ENCODE assay signal across 15 cellular contexts in the genomic region with DNA sequence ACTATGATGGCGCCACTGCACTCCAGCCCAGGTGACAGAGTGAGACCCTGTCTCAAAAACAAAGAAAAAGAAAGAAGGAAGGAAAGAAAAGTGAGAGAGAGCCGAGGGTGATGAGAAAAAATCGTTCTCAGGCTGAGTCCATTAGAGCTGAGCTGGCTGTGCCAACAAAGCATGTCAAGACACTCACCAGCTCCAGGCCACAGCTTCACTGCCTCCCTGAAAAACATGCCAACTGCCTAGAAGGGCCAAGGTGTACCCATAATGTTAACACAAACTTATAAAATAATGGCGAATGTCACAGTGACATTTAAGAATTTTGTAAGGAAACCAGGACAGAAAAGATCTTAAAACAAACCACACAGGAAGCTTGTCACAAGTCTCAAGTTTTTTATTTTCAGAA. TPM values are rescaled to one million over a fixed set of nuclear protein-coding genes. Genes with fewer than 3 reads are reported as not detected.
DNase-seq lines count a peak whose midpoint lies in the region; ATAC-seq and TF ChIP-seq lines count a peak whose summit lies in the region.
"Had no signal": no experiment of that assay in that cellular context is flagged by ENCODE, and none has a peak within 500 bp of the region (broad histone marks: within the 10 kb centered on the region; RNA-seq: fewer than 3 reads in every experiment).

No MANE protein-coding gene starts in this region.

- peak overlapping the region; percentile 66 for H3K4me2 ChIP-seq in neural progenitor cell

- H3K36me3 Mint-ChIP-seq in activated CD4-positive, alpha-beta T cell treated with anti-CD3 and anti-CD28 coated beads, Interleukin-2, amount 10 ng/mL, durations not matched to agents 24 days and 14 days (ENCODE audit: low read depth) = peaks cover 23% of the 10 kb centered on the region
- H3K36me3 Mint-ChIP-seq in activated naive CD8-positive, alpha-beta T cell treated with anti-CD3 and anti-CD28 coated beads for 36 hours = no peaks in the 10 kb centered on the region
- peaks cover 5% of the 10 kb centered on the region for H3K36me3 Mint-ChIP-seq in neural progenitor cell

- no peak for ATAC-seq in HG03432 (IDR thresholded peaks at IDR 0.05; ENCODE audit: unreplicated experiment)
- ATAC-seq: K562, PC-3 had no signal

- H3K27ac ChIP-seq in HL-60 (replicated peaks) (peak overlapping the region; percentile 52), neural progenitor cell (no peak overlapping the region), RWPE1 (no peak overlapping the region)
- H3K27ac ChIP-seq: coronary artery had no signal

- peaks cover 61% of the 10 kb centered on the region for H3K4me1 Mint-ChIP-seq in activated CD4-positive, alpha-beta T cell treated with anti-CD3 and anti-CD28 coated beads, Interleukin-2, amount 10 ng/mL, durations not matched to agents 24 days and 14 days
- H3K4me1 Mint-ChIP-seq in activated naive CD8-positive, alpha-beta T cell treated with anti-CD3 and anti-CD28 coated beads for 36 hours = peaks cover 59% of the 10 kb centered on the region
- H3K4me1 Mint-ChIP-seq in neural progenitor cell = peaks cover 28% of the 10 kb centered on the region

- H3F3A ChIP-seq in neural progenitor cell (ENCODE audit: low read depth) = peaks cover 32% of the 10 kb centered on the region

- H3K4me3 Mint-ChIP-seq in activated CD4-positive, alpha-beta T cell treated with anti-CD3 and anti-CD28 coated beads, Interleukin-2, amount 10 ng/mL, durations not matched to agents 24 days and 14 days = peak overlapping the region; percentile 65
- H3K4me3 Mint-ChIP-seq in activated naive CD8-positive, alpha-beta T cell treated with anti-CD3 and anti-CD28 coated beads for 36 hours = peak overlapping the region; percentile 57
- H3K4me3 Mint-ChIP-seq in neural progenitor cell = no peak overlapping the region

- H3K27ac Mint-ChIP-seq in activated CD4-positive, alpha-beta T cell treated with anti-CD3 and anti-CD28 coated beads, Interleukin-2, amount 10 ng/mL, durations not matched to agents 24 days and 14 days = peak overlapping the region; percentile 61
- peak overlapping the region; percentile 85 for H3K27ac Mint-ChIP-seq in activated naive CD8-positive, alpha-beta T cell treated with anti-CD3 and anti-CD28 coated beads for 36 hours
- no peak overlapping the region for H3K27ac Mint-ChIP-seq in neural progenitor cell

- DNase-seq in activated CD4-positive, alpha-beta T cell treated with anti-CD3 and anti-CD28 coated beads, Interleukin-2, amount 10 ng/mL, durations not matched to agents 24 days and 14 days = no peak
- DNase-seq in activated CD4-positive, alpha-beta T cell treated with anti-CD3 and anti-CD28 coated beads for 48 hours = no peak
- DNase-seq in HL-60 (ENCODE audit: low read depth in 1 of 2, low spot score in 1 of 2) (no peak), neural progenitor cell (ENCODE audit: low spot score) (no peak), RWPE1 (ENCODE audit: low spot score) (no peak)
- DNase-seq in activated naive CD8-positive, alpha-beta T cell treated with anti-CD3 and anti-CD28 coated beads for 36 hours = no peak
- DNase-seq in activated CD4-positive, CD25-positive, alpha-beta regulatory T cell (lab: John Stamatoyannopoulos, UW) = no peak
- DNase-seq: COR-L47, NCI-H1092 treated with DMSO at 0.1 percent for 48 hours, NCI-H2171, PC-3 had no signal

- no peak overlapping the region for H3K9ac ChIP-seq in neural progenitor cell

- H3K9me3 ChIP-seq in neural progenitor cell (ENCODE audit: low read depth) = no peaks in the 10 kb centered on the region

- no peaks in the 10 kb centered on the region for H3K36me3 ChIP-seq in neural progenitor cell

- POLR2A ChIA-PET in RWPE1 (lab: Yijun Ruan, JAX; ENCODE audit: low non-redundant PET) = no interaction called here

- TF ChIP-seq CTCF in HL-60 (IDR thresholded peaks at IDR 0.05; ENCODE audit: insufficient read depth, low read length) = no peak
- TF ChIP-seq CTCF in neural progenitor cell (IDR thresholded peaks at IDR 0.05) = no peak
- TF ChIP-seq CTCF in RWPE1 (conservative IDR thresholded peaks at IDR 0.05; ENCODE audit: low read depth) = no peak

- CTCF ChIA-PET in RWPE1 (lab: Yijun Ruan, JAX) = no interaction called here

- H3K9me3 Mint-ChIP-seq in activated CD4-positive, alpha-beta T cell treated with anti-CD3 and anti-CD28 coated beads, Interleukin-2, amount 10 ng/mL, durations not matched to agents 24 days and 14 days = no peaks in the 10 kb centered on the region
- H3K9me3 Mint-ChIP-seq in activated naive CD8-positive, alpha-beta T cell treated with anti-CD3 and anti-CD28 coated beads for 36 hours = no peaks in the 10 kb centered on the region
- peaks cover 4% of the 10 kb centered on the region for H3K9me3 Mint-ChIP-seq in neural progenitor cell

- H4K20me1 ChIP-seq in neural progenitor cell (ENCODE audit: low read depth) = peaks cover 38% of the 10 kb centered on the region

- H3K27me3 ChIP-seq in HL-60 (ENCODE audit: insufficient read depth, poor library complexity, severe bottlenecking) (no peaks in the 10 kb centered on the region), neural progenitor cell (peaks cover 10% of the 10 kb centered on the region)

- intact Hi-C loops in activated CD4-positive, alpha-beta T cell treated with anti-CD3 and anti-CD28 coated beads, Interleukin-2, amount 10 ng/mL, durations not matched to agents 24 days and 14 days (cut with micrococcal nuclease) = loop anchor here (2.0 kb wide), 1 partner anchor 29 kb away; no protein-coding TSS in a partner anchor

- H3K4me1 ChIP-seq in neural progenitor cell = peaks cover 23% of the 10 kb centered on the region

- H3K79me2 ChIP-seq in neural progenitor cell (ENCODE audit: low read depth) = no peaks in the 10 kb centered on the region

- H3K4me3 ChIP-seq in HL-60 (replicated peaks; ENCODE audit: insufficient read depth, low read length) (no peak overlapping the region), neural progenitor cell (no peak overlapping the region)
- H3K4me3 ChIP-seq: coronary artery, K562, skin epidermis had no signal

- H3K27me3 Mint-ChIP-seq in activated CD4-positive, alpha-beta T cell treated with anti-CD3 and anti-CD28 coated beads, Interleukin-2, amount 10 ng/mL, durations not matched to agents 24 days and 14 days = peaks cover 4% of the 10 kb centered on the region
- peaks cover 8% of the 10 kb centered on the region for H3K27me3 Mint-ChIP-seq in activated naive CD8-positive, alpha-beta T cell treated with anti-CD3 and anti-CD28 coated beads for 36 hours
- peaks cover 13% of the 10 kb centered on the region for H3K27me3 Mint-ChIP-seq in neural progenitor cell (ENCODE audit: insufficient read depth, low read depth)

- no peak overlapping the region for H2AFZ ChIP-seq in neural progenitor cell (replicated peaks)

RNA-seq across cellular contexts. Expression of a gene that starts 5.2 kb away (rescaled TPM):
- total RNA-seq in activated CD4-positive, alpha-beta T cell treated with anti-CD3 and anti-CD28 coated beads, Interleukin-2, amount 10 ng/mL, durations not matched to agents 24 days and 14 days = 0.16 and 0.17 TPM in 2 replicates
- total RNA-seq in activated naive CD8-positive, alpha-beta T cell treated with anti-CD3 and anti-CD28 coated beads for 36 hours = under 1 TPM; 0.27 to 0.36 TPM
- 2.8 and 5.0 TPM in 2 replicates for total RNA-seq in neural progenitor cell (ENCODE audit: low replicate concordance)

RNA-seq across cellular contexts. Expression of a gene that starts 31.1 kb away (rescaled TPM):
- 18.4 and 19.8 TPM in 2 replicates for total RNA-seq in activated CD4-positive, alpha-beta T cell treated with anti-CD3 and anti-CD28 coated beads, Interleukin-2, amount 10 ng/mL, durations not matched to agents 24 days and 14 days
- total RNA-seq in activated naive CD8-positive, alpha-beta T cell treated with anti-CD3 and anti-CD28 coated beads for 36 hours = 10 to 100 TPM; 13.3 to 16.6 TPM
- total RNA-seq in neural progenitor cell (ENCODE audit: low replicate concordance) = 2.7 and 5.2 TPM in 2 replicates

RNA-seq across cellular contexts. Expression of a gene that starts 43.1 kb away (rescaled TPM):
- 47.4 and 49.5 TPM in 2 replicates for total RNA-seq in activated CD4-positive, alpha-beta T cell treated with anti-CD3 and anti-CD28 coated beads, Interleukin-2, amount 10 ng/mL, durations not matched to agents 24 days and 14 days
- 10 to 100 TPM; 54.9 to 64.8 TPM for total RNA-seq in activated naive CD8-positive, alpha-beta T cell treated with anti-CD3 and anti-CD28 coated beads for 36 hours
- 39.7 and 80.3 TPM in 2 replicates for total RNA-seq in neural progenitor cell (ENCODE audit: low replicate concordance)
